In the genomic region with DNA sequence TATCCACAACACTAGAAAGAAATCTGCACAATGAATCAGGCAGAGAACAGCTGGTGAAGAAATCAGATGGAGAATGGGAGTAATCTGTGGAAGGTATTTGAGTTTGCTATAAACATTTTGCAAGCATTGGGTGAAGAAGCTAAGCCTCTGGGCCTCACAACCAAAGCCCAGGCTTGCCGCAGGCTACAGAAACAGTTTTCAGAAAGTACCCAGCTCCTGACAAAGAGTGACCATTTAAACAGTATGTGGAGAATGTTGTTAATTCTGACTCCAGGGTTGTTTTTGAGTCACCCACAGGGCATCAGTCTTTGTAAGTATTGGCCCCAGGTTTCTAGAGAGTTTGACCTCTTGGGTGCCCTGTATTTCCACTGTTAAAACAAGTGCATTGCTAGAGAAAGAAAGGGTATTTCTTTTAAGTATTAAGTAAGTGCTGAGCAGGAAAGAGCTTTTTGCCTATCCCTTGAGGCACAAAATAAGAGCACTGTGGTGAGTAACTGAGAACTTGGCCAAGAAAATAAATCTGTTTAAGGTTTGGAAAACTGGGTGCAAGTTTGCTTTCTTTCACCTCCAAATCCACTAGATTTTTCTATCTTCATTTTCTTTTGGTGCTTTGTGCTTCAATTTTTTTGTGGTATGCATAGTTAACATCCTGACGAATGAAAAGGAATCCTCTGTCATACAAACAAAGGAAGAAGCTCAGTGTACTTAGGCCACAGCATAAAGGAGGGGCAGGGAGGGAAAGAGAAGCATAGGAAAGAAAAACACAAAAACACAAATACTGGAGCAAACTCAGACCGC, we compare ENCODE assay signal across 15 cellular contexts.
DNase-seq lines count a peak whose midpoint lies in the region; ATAC-seq and TF ChIP-seq lines count a peak whose summit lies in the region.
"Had no signal": no experiment of that assay in that cellular context is flagged by ENCODE, and none has a peak within 500 bp of the region (broad histone marks: within the 10 kb centered on the region; RNA-seq: fewer than 3 reads in every experiment).

No MANE protein-coding gene starts in this region.

- DNase-seq in fibroblast of the conjunctiva (ENCODE audit: low read depth): peak; percentile 51
- no peak for DNase-seq in GM13976 (ENCODE audit: low spot score)
- no peak for DNase-seq in 8988T
- no peak for DNase-seq in putamen (ENCODE audit: low spot score)
- DNase-seq: activated CD8-positive, alpha-beta memory T cell treated with anti-CD3 and anti-CD28 coated beads, Interleukin-2, amount 50 U/mL, for 4 hours; CD4-positive, CD25-positive, alpha-beta regulatory T cell; naive thymus-derived CD4-positive, alpha-beta T cell; NCI-H1048; NCI-H774; stimulated activated CD4-positive, alpha-beta T cell treated with anti-CD3 and anti-CD28 coated beads, Interleukin-4, amount 100 ng/mL, for 4 hours; upper lobe of right lung had no signal

- no peak overlapping the region for H3K27ac ChIP-seq in BLaER1 treated with 17β-estradiol and CSF1 and Interleukin-3, amounts not matched to agents 10 nM and 100 nM
- H3K27ac ChIP-seq in parathyroid adenoma: peak overlapping the region; percentile 96
- H3K27ac ChIP-seq: upper lobe of right lung had no signal

- peaks cover 13% of the 10 kb centered on the region for H3K9me3 Mint-ChIP-seq in activated T-helper 17 cell treated with anti-CD3 and anti-CD28 coated beads, Interleukin-2, amount 50 U/mL, for 72 hours

- H3K9me3 ChIP-seq in BLaER1 treated with 17β-estradiol and CSF1 and Interleukin-3, amounts not matched to agents 10 nM and 100 nM (replicated peaks in 1 of 11): peaks cover 0 to 7% (median 0%) of the 10 kb centered on the region in 11 experiments; a peak in 2 of 22 replicates
- H3K9me3 ChIP-seq in parathyroid adenoma (ENCODE audit: control insufficient read depth, low read length): no peaks in the 10 kb centered on the region
- H3K9me3 ChIP-seq: upper lobe of right lung had no signal

- H3K4me3 ChIP-seq in BLaER1 treated with 17β-estradiol and CSF1 and Interleukin-3, amounts not matched to agents 10 nM and 100 nM: no peak overlapping the region
- H3K4me3 ChIP-seq in parathyroid adenoma (ENCODE audit: low read depth, low read length): no peak overlapping the region
- H3K4me3 ChIP-seq: upper lobe of right lung had no signal

- H3K27me3 ChIP-seq in BLaER1 treated with 17β-estradiol and CSF1 and Interleukin-3, amounts not matched to agents 10 nM and 100 nM: no peaks in the 10 kb centered on the region
- no peaks in the 10 kb centered on the region for H3K27me3 ChIP-seq in parathyroid adenoma (ENCODE audit: control insufficient read depth, insufficient read depth, low read length)
- H3K27me3 ChIP-seq: upper lobe of right lung had no signal

- in situ Hi-C loops in GM13976 (cut with MboI; ENCODE audit: low sequenced_read_pairs, unreplicated experiment): no loop called here

- ATAC-seq in SK-N-SH treated with all-trans-retinoic acid at 6 μM for 48 hours: peak; percentile 67
- no peak for ATAC-seq in activated T-helper 17 cell treated with anti-CD3 and anti-CD28 coated beads, Interleukin-2, amount 50 U/mL, for 72 hours (replicated peaks)
- ATAC-seq: naive thymus-derived CD4-positive, alpha-beta T cell; upper lobe of right lung had no signal

- H4K20me1 ChIP-seq in BLaER1 treated with 17β-estradiol and CSF1 and Interleukin-3, amounts not matched to agents 10 nM and 100 nM: no peaks in the 10 kb centered on the region

- no peaks in the 10 kb centered on the region for H3K36me3 Mint-ChIP-seq in activated T-helper 17 cell treated with anti-CD3 and anti-CD28 coated beads, Interleukin-2, amount 50 U/mL, for 72 hours (ENCODE audit: low read depth)
- H3K36me3 Mint-ChIP-seq: naive thymus-derived CD4-positive, alpha-beta T cell had no signal

- peaks cover 0 to 11% (median 9%) of the 10 kb centered on the region in 10 experiments; a peak in 12 of 20 replicates for H3K4me1 ChIP-seq in BLaER1 treated with 17β-estradiol and CSF1 and Interleukin-3, amounts not matched to agents 10 nM and 100 nM
- H3K4me1 ChIP-seq in parathyroid adenoma: peaks cover 30% of the 10 kb centered on the region
- H3K4me1 ChIP-seq: upper lobe of right lung had no signal

- no peaks in the 10 kb centered on the region for H3K36me3 ChIP-seq in BLaER1 treated with 17β-estradiol and CSF1 and Interleukin-3, amounts not matched to agents 10 nM and 100 nM
- no peaks in the 10 kb centered on the region for H3K36me3 ChIP-seq in parathyroid adenoma (ENCODE audit: control insufficient read depth, insufficient read depth, low read length)
- H3K36me3 ChIP-seq: upper lobe of right lung had no signal

- no peaks in the 10 kb centered on the region for H3K79me2 ChIP-seq in parathyroid adenoma

- H3K9ac ChIP-seq in BLaER1 treated with 17β-estradiol and CSF1 and Interleukin-3, amounts not matched to agents 10 nM and 100 nM: no peak overlapping the region
- H3K9ac ChIP-seq in parathyroid adenoma: no peak overlapping the region

- no peaks in the 10 kb centered on the region for H3K27me3 Mint-ChIP-seq in activated T-helper 17 cell treated with anti-CD3 and anti-CD28 coated beads, Interleukin-2, amount 50 U/mL, for 72 hours
- H3K27me3 Mint-ChIP-seq: CD4-positive, CD25-positive, alpha-beta regulatory T cell; naive thymus-derived CD4-positive, alpha-beta T cell had no signal

- H2AFZ ChIP-seq in parathyroid adenoma: peak overlapping the region; percentile 78

- H3K4me1 Mint-ChIP-seq in activated T-helper 17 cell treated with anti-CD3 and anti-CD28 coated beads, Interleukin-2, amount 50 U/mL, for 72 hours: no peaks in the 10 kb centered on the region
- H3K4me1 Mint-ChIP-seq: CD4-positive, CD25-positive, alpha-beta regulatory T cell; naive thymus-derived CD4-positive, alpha-beta T cell had no signal

- no peak overlapping the region for H3K4me3 Mint-ChIP-seq in activated T-helper 17 cell treated with anti-CD3 and anti-CD28 coated beads, Interleukin-2, amount 50 U/mL, for 72 hours
- H3K4me3 Mint-ChIP-seq: CD4-positive, CD25-positive, alpha-beta regulatory T cell; naive thymus-derived CD4-positive, alpha-beta T cell had no signal

- peak overlapping the region in 6 of 11 experiments; percentile 5 to 55 (median 30); a peak in 10 of 22 replicates for H3K4me2 ChIP-seq in BLaER1 treated with 17β-estradiol and CSF1 and Interleukin-3, amounts not matched to agents 10 nM and 100 nM
- H3K4me2 ChIP-seq in parathyroid adenoma (ENCODE audit: low read length): no peak overlapping the region

- H3K27ac Mint-ChIP-seq in activated T-helper 17 cell treated with anti-CD3 and anti-CD28 coated beads, Interleukin-2, amount 50 U/mL, for 72 hours: no peak overlapping the region
- H3K27ac Mint-ChIP-seq: CD4-positive, CD25-positive, alpha-beta regulatory T cell; naive thymus-derived CD4-positive, alpha-beta T cell had no signal

- TF ChIP-seq CTCF in parathyroid adenoma (IDR thresholded peaks at IDR 0.05) (no peak), GM13976 (IDR thresholded peaks at IDR 0.05; ENCODE audit: borderline replicate concordance, control extremely low read depth, extremely low read depth, insufficient read depth, missing control alignments) (no peak)

TF ChIP-seq in SK-N-SH treated with all-trans-retinoic acid at 6 μM for 48 hours, 23 proteins besides CTCF, POLR2A, EP300 and RAD21 (continues in another document):
- TF ChIP-seq TOX (CRISPR knock-in tag; IDR thresholded peaks at IDR 0.05; ENCODE audit: borderline replicate concordance): no peak
- TF ChIP-seq ZC3H10 (CRISPR knock-in tag; IDR thresholded peaks at IDR 0.05): no peak
- no peak for TF ChIP-seq RARB (CRISPR knock-in tag; IDR thresholded peaks at IDR 0.05)
- no peak for TF ChIP-seq ZNF70 (CRISPR knock-in tag; IDR thresholded peaks at IDR 0.05)
- TF ChIP-seq, protein P1, sequence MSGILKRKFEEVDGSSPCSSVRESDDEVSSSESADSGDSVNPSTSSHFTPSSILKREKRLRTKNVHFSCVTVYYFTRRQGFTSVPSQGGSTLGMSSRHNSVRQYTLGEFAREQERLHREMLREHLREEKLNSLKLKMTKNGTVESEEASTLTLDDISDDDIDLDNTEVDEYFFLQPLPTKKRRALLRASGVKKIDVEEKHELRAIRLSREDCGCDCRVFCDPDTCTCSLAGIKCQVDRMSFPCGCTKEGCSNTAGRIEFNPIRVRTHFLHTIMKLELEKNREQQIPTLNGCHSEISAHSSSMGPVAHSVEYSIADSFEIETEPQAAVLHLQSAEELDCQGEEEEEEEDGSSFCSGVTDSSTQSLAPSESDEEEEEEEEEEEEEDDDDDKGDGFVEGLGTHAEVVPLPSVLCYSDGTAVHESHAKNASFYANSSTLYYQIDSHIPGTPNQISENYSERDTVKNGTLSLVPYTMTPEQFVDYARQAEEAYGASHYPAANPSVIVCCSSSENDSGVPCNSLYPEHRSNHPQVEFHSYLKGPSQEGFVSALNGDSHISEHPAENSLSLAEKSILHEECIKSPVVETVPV (CRISPR knock-in tag; IDR thresholded peaks at IDR 0.05): no peak
- TF ChIP-seq, protein P2, sequence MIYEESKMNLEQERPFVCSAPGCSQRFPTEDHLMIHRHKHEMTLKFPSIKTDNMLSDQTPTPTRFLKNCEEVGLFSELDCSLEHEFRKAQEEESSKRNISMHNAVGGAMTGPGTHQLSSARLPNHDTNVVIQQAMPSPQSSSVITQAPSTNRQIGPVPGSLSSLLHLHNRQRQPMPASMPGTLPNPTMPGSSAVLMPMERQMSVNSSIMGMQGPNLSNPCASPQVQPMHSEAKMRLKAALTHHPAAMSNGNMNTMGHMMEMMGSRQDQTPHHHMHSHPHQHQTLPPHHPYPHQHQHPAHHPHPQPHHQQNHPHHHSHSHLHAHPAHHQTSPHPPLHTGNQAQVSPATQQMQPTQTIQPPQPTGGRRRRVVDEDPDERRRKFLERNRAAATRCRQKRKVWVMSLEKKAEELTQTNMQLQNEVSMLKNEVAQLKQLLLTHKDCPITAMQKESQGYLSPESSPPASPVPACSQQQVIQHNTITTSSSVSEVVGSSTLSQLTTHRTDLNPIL (CRISPR knock-in tag; IDR thresholded peaks at IDR 0.05; ENCODE audit: low read depth): no peak
- no peak for TF ChIP-seq ESRRG (CRISPR knock-in tag; IDR thresholded peaks at IDR 0.05)
- no peak for TF ChIP-seq GLIS3 (CRISPR knock-in tag; IDR thresholded peaks at IDR 0.05)
- TF ChIP-seq PPARA (CRISPR knock-in tag; IDR thresholded peaks at IDR 0.05; ENCODE audit: borderline replicate concordance): no peak
- no peak for TF ChIP-seq TCF4 (CRISPR knock-in tag; IDR thresholded peaks at IDR 0.05; ENCODE audit: borderline replicate concordance)
- no peak for TF ChIP-seq OSR1 (CRISPR knock-in tag; IDR thresholded peaks at IDR 0.05)
- no peak for TF ChIP-seq ARNTL (CRISPR knock-in tag; IDR thresholded peaks at IDR 0.05; ENCODE audit: borderline replicate concordance, low read depth)
